Comparison of ENCODE assay signal across 20 cellular contexts in genomic region chr12:3558854-3559253, GRCh38.
"Had no signal": no experiment of that assay in that cellular context is flagged by ENCODE, and none has a peak within 500 bp of the region (broad histone marks: within the 10 kb centered on the region; RNA-seq: fewer than 3 reads in every experiment).

No MANE protein-coding gene starts in this region.

- DNase-seq: Karpas-422, MM.1S, MV-4-11, NCI-H1105, NCI-H1436 treated with DMSO at 0.1 percent for 48 hours, NCI-H1694 treated with DMSO at 0.1 percent for 48 hours, NCI-H187 treated with DMSO at 0.1 percent for 48 hours, NCI-H2171 treated with DMSO at 0.1 percent for 48 hours, NCI-H2227 treated with DMSO at 0.1 percent for 48 hours, NCI-H446, NCI-H524 treated with DMSO at 0.1 percent for 48 hours, NCI-H526 treated with DMSO at 0.1 percent for 48 hours, PC-9, Right ventricle myocardium superior, SHP77 treated with DMSO at 0.1 percent for 48 hours, SK-N-SH, SW 1271 had no signal

- H3K9me3 ChIP-seq: SJSA1, SK-N-SH had no signal

- H3K4me3 ChIP-seq: PC-9, SJSA1 had no signal

- ATAC-seq: Panc1 had no signal

- H3K4me1 ChIP-seq: SJSA1 had no signal

- H3K27ac ChIP-seq: PC-9, RWPE1, SJSA1 had no signal

- H3K36me3 ChIP-seq: SJSA1 had no signal
